In genomic region chr2:17578466-17578928, GRCh38 we compare ENCODE assay signal across 1 cellular context.
TF ChIP-seq lines count a peak whose summit lies in the region.

No MANE protein-coding gene starts in this region.

TF ChIP-seq in SK-N-SH, 30 proteins besides CTCF, POLR2A, EP300 and RAD21 (continued from another document):
- TF ChIP-seq JUND (IDR thresholded peaks at IDR 0.05), result no peak
- no peak for TF ChIP-seq EZH2phosphoT487 (IDR thresholded peaks at IDR 0.05; ENCODE audit: borderline replicate concordance, low read depth)
